ENCODE assay signal across 18 cellular contexts in genomic region chr1:64043328-64043727, GRCh38.
DNase-seq lines count a peak whose midpoint lies in the region; ATAC-seq and TF ChIP-seq lines count a peak whose summit lies in the region.
"Had no signal": no experiment of that assay in that cellular context is flagged by ENCODE, and none has a peak within 500 bp of the region (broad histone marks: within the 10 kb centered on the region; RNA-seq: fewer than 3 reads in every experiment).

No MANE protein-coding gene starts in this region.

- no peaks in the 10 kb centered on the region for H3K36me3 ChIP-seq in heart left ventricle
- no peaks in the 10 kb centered on the region for H3K36me3 ChIP-seq in osteoblast (ENCODE audit: insufficient read depth, low read length)
- H3K36me3 ChIP-seq in uterus, result no peaks in the 10 kb centered on the region
- H3K36me3 ChIP-seq: cardiac muscle cell had no signal

- TF ChIP-seq POLR2A in heart left ventricle (IDR thresholded peaks at IDR 0.05) (no peak), uterus (IDR thresholded peaks at IDR 0.05) (no peak)

- 67 to 85% (median 72%) methylated on average over 2 of the region's 2 CpGs for WGBS in heart left ventricle, 4 donors

- H3K27ac Mint-ChIP-seq in T-helper 17 cell, result no peak overlapping the region
- H3K27ac Mint-ChIP-seq: activated T-helper 2 cell treated with anti-CD3 and anti-CD28 coated beads, Interferon-gamma antibody, Interleukin-2, Interleukin-4, amounts not matched to agents 10 μg/mL and 5 μg/mL and 100 μg/mL, durations not matched to agents 14 hours and 24 hours and 36 hours; stimulated activated naive B cell treated with anti-CD40 and anti-IgM and Interleukin-4, amounts not matched to agents 10 μg/mL and 1 μg/mL and 100 μg/mL, for 72 hours had no signal

- peak overlapping the region; percentile 70 for H3K4me2 ChIP-seq in osteoblast (ENCODE audit: insufficient read depth, low read length)
- H3K4me2 ChIP-seq: A549 had no signal

- DNase-seq in heart left ventricle (no peak), Right ventricle myocardium inferior (ENCODE audit: missing footprints) (no peak), fibroblast of gingiva (ENCODE audit: low read depth) (peak; percentile 32), osteoblast (ENCODE audit: insufficient read length, low spot score, missing footprints) (no peak), uterus (no peak), germinal center (ENCODE audit: low spot score) (no peak), T-helper 17 cell (no peak), GF-D8 (lab: John Stamatoyannopoulos, UW) (no peak)
- DNase-seq: activated CD4-positive, alpha-beta T cell treated with anti-CD3 and anti-CD28 coated beads, Interleukin-2, amount 50 U/mL, for 48 hours; Caco-2; NCI-H2081; SHP77 treated with DMSO at 0.1 percent for 48 hours; stimulated activated naive B cell treated with anti-CD40 and anti-IgM and Interleukin-4, amounts not matched to agents 10 μg/mL and 1 μg/mL and 100 μg/mL, for 72 hours had no signal

- H3K4me1 ChIP-seq in heart left ventricle, result peaks cover 0 to 49% (median 19%) of the 10 kb centered on the region in 12 donors
- H3K4me1 ChIP-seq in osteoblast (ENCODE audit: insufficient read depth, low read length), result peaks cover 57% of the 10 kb centered on the region
- H3K4me1 ChIP-seq in uterus, result no peaks in the 10 kb centered on the region
- H3K4me1 ChIP-seq: Caco-2 had no signal

- ATAC-seq in heart left ventricle, result no peak
- ATAC-seq in Right ventricle myocardium inferior, result no peak
- ATAC-seq in T-helper 17 cell, result no peak
- ATAC-seq: A549; HCT116; stimulated activated naive B cell treated with anti-CD40 and anti-IgM and Interleukin-4, amounts not matched to agents 10 μg/mL and 1 μg/mL and 100 μg/mL, for 72 hours had no signal

- H3K9me3 ChIP-seq in heart left ventricle (no peaks in the 10 kb centered on the region), osteoblast (ENCODE audit: low read depth, low read length) (no peaks in the 10 kb centered on the region), uterus (no peaks in the 10 kb centered on the region), T-helper 17 cell (ENCODE audit: control insufficient read depth, low read length, poor library complexity, severe bottlenecking) (no peaks in the 10 kb centered on the region)
- H3K9me3 ChIP-seq: A549, Caco-2 had no signal

- no peaks in the 10 kb centered on the region for H3K36me3 Mint-ChIP-seq in T-helper 17 cell (ENCODE audit: low read depth)
- H3K36me3 Mint-ChIP-seq: stimulated activated naive B cell treated with anti-CD40 and anti-IgM and Interleukin-4, amounts not matched to agents 10 μg/mL and 1 μg/mL and 100 μg/mL, for 72 hours had no signal

- H3K4me3 Mint-ChIP-seq in T-helper 17 cell, result no peak overlapping the region
- H3K4me3 Mint-ChIP-seq: stimulated activated naive B cell treated with anti-CD40 and anti-IgM and Interleukin-4, amounts not matched to agents 10 μg/mL and 1 μg/mL and 100 μg/mL, for 72 hours had no signal

- H4K20me1 ChIP-seq in osteoblast (ENCODE audit: insufficient read depth, low read length), result no peaks in the 10 kb centered on the region

- H3K27me3 ChIP-seq in heart left ventricle, result no peaks in the 10 kb centered on the region
- no peaks in the 10 kb centered on the region for H3K27me3 ChIP-seq in osteoblast (ENCODE audit: insufficient read depth, low read length)
- H3K27me3 ChIP-seq in uterus, result no peaks in the 10 kb centered on the region
- H3K27me3 ChIP-seq: cardiac muscle cell had no signal

- TF ChIP-seq CTCF in heart left ventricle (IDR thresholded peaks at IDR 0.05) (no peak), osteoblast (IDR thresholded peaks at IDR 0.05; ENCODE audit: extremely low read depth, low read depth, low read length) (no peak), uterus (IDR thresholded peaks at IDR 0.05) (no peak)

- no peaks in the 10 kb centered on the region for H3K4me1 Mint-ChIP-seq in T-helper 17 cell
- H3K4me1 Mint-ChIP-seq: stimulated activated naive B cell treated with anti-CD40 and anti-IgM and Interleukin-4, amounts not matched to agents 10 μg/mL and 1 μg/mL and 100 μg/mL, for 72 hours had no signal

- H3K4me3 ChIP-seq in heart left ventricle (no peak overlapping the region), osteoblast (ENCODE audit: insufficient read depth, low read length) (no peak overlapping the region), uterus (no peak overlapping the region)
- H3K4me3 ChIP-seq: A549, cardiac muscle cell had no signal

- intact Hi-C loops in heart left ventricle (cut with DNase I) (loop anchor here in 5 of 10 donors (1.0 to 10.0 kb wide), 6 partner anchors 8 to 269 kb away; partner anchors contain the start of gene ROR1 (in 1 of the 5)), Right ventricle myocardium inferior (cut with DNase I) (loop anchor here (5.0 to 10.0 kb wide), 3 partner anchors 91 to 349 kb away; no protein-coding TSS in a partner anchor), uterus (cut with DNase I; ENCODE audit: low total_unique reads) (no loop called here)

- peaks cover 38% of the 10 kb centered on the region for H3K27me3 Mint-ChIP-seq in T-helper 17 cell
- H3K27me3 Mint-ChIP-seq: stimulated activated naive B cell treated with anti-CD40 and anti-IgM and Interleukin-4, amounts not matched to agents 10 μg/mL and 1 μg/mL and 100 μg/mL, for 72 hours had no signal

- no peak overlapping the region for H2AFZ ChIP-seq in osteoblast (ENCODE audit: low read length)

- peak overlapping the region; percentile 47 to 90 (median 82) for H3K27ac ChIP-seq in heart left ventricle
- peak overlapping the region; percentile 96 for H3K27ac ChIP-seq in osteoblast (ENCODE audit: low read depth, low read length)
- peak overlapping the region; percentile 63 to 82 for H3K27ac ChIP-seq in uterus
- H3K27ac ChIP-seq: HL-60 had no signal

- H3K79me2 ChIP-seq in osteoblast (ENCODE audit: insufficient read depth, low read length), result peaks cover 2% of the 10 kb centered on the region
